Comparison of ENCODE assay signal across 2 cellular contexts in the genomic region with DNA sequence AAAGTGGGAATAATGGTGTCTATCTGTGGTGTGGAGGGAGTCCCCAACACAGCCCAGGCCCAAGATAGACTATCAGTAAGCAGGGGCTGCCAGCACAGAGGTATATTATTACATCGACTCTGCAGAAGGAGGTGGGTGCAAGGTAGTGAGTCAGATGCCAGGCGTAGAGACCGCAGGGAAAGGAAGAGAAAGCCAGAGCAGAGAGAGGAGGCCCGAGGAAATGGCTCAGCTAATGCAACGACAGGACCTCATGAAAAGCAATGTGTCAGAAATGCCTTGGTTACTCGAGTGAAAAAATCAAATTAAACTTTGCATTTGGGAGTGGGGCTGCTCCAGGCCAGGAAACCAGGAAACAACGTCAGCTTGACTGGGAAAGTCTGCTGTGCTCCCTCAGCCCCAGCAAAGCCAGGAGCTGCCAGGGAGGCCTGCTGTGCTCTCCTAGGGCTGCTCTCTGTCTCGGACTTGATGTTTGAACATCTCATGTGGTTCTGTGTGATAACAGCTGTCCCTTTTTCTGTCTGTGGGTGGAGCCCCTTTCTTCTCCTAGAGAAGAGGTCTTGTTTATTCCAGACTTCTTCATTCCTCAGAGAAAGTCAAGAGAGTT.
TF ChIP-seq lines count a peak whose summit lies in the region.

No MANE protein-coding gene starts in this region.

TF ChIP-seq in SK-N-SH, 30 proteins besides CTCF, POLR2A, EP300 and RAD21 (continued from another document):
- TF ChIP-seq, protein P1, sequence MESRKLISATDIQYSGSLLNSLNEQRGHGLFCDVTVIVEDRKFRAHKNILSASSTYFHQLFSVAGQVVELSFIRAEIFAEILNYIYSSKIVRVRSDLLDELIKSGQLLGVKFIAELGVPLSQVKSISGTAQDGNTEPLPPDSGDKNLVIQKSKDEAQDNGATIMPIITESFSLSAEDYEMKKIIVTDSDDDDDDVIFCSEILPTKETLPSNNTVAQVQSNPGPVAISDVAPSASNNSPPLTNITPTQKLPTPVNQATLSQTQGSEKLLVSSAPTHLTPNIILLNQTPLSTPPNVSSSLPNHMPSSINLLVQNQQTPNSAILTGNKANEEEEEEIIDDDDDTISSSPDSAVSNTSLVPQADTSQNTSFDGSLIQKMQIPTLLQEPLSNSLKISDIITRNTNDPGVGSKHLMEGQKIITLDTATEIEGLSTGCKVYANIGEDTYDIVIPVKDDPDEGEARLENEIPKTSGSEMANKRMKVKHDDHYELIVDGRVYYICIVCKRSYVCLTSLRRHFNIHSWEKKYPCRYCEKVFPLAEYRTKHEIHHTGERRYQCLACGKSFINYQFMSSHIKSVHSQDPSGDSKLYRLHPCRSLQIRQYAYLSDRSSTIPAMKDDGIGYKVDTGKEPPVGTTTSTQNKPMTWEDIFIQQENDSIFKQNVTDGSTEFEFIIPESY (IDR thresholded peaks at IDR 0.05; ENCODE audit: borderline replicate concordance, low read depth), result no peak
- TF ChIP-seq PBX3 (IDR thresholded peaks at IDR 0.05) (no peak), FOSL2 (IDR thresholded peaks at IDR 0.05; ENCODE audit: borderline replicate concordance, low read depth) (no peak), RXRA (IDR thresholded peaks at IDR 0.05; ENCODE audit: borderline replicate concordance, low read depth) (no peak), GATA2 (CRISPR knock-in tag; IDR thresholded peaks at IDR 0.05) (no peak), POLR2AphosphoS5 (IDR thresholded peaks at IDR 0.05; ENCODE audit: low read depth, low read length) (no peak), TCF12 (IDR thresholded peaks at IDR 0.05) (no peak), MXI1 (IDR thresholded peaks at IDR 0.05; ENCODE audit: low read depth, low read length) (no peak), ELF1 (IDR thresholded peaks at IDR 0.05) (no peak), USF1 (IDR thresholded peaks at IDR 0.05; ENCODE audit: borderline replicate concordance, low read depth) (no peak), NFIC (IDR thresholded peaks at IDR 0.05; ENCODE audit: borderline replicate concordance) (no peak), USF2 (IDR thresholded peaks at IDR 0.05; ENCODE audit: borderline replicate concordance, low read depth, low read length) (no peak), MEF2A (IDR thresholded peaks at IDR 0.05; ENCODE audit: borderline replicate concordance, low read depth) (no peak)

TF ChIP-seq in SK-N-SH treated with all-trans-retinoic acid at 6 μM for 48 hours, 23 proteins besides CTCF, POLR2A, EP300 and RAD21 (continued from another document):
- TF ChIP-seq ISL1 (CRISPR knock-in tag; IDR thresholded peaks at IDR 0.05) (no peak), PATZ1 (CRISPR knock-in tag; IDR thresholded peaks at IDR 0.05; ENCODE audit: borderline replicate concordance) (no peak), POU6F1 (CRISPR knock-in tag; IDR thresholded peaks at IDR 0.05; ENCODE audit: borderline replicate concordance, low read depth) (no peak), ZFP3 (CRISPR knock-in tag; IDR thresholded peaks at IDR 0.05) (no peak), TOX (CRISPR knock-in tag; IDR thresholded peaks at IDR 0.05; ENCODE audit: borderline replicate concordance) (no peak), ZC3H10 (CRISPR knock-in tag; IDR thresholded peaks at IDR 0.05) (no peak)
- TF ChIP-seq, protein P2, sequence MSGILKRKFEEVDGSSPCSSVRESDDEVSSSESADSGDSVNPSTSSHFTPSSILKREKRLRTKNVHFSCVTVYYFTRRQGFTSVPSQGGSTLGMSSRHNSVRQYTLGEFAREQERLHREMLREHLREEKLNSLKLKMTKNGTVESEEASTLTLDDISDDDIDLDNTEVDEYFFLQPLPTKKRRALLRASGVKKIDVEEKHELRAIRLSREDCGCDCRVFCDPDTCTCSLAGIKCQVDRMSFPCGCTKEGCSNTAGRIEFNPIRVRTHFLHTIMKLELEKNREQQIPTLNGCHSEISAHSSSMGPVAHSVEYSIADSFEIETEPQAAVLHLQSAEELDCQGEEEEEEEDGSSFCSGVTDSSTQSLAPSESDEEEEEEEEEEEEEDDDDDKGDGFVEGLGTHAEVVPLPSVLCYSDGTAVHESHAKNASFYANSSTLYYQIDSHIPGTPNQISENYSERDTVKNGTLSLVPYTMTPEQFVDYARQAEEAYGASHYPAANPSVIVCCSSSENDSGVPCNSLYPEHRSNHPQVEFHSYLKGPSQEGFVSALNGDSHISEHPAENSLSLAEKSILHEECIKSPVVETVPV (CRISPR knock-in tag; IDR thresholded peaks at IDR 0.05), result no peak
